ENCODE assay signal across 1 cellular context in the genomic region with DNA sequence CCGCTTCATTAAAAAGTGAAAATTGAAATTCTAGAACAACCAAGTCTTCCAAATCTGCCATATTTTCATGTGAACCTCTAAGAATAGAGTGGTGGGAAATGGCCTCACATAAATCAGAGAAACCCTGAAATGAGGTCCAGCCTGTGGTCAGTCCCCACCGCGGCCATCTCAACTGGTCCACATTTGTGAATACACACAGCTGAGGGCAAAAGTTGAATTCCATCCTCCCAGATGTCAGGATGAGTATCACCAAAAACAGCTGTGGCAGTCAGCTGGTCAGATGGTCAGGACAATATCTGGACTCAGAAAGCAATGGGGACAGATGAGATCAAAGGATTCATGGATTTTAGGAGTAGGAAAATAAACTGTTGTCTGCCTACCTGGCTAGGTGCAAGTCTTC.
TF ChIP-seq lines count a peak whose summit lies in the region.

No MANE protein-coding gene starts in this region.

TF ChIP-seq in IMR-90, 13 proteins besides CTCF, POLR2A, EP300 and RAD21 (continued from another document):
- TF ChIP-seq RFX5 (IDR thresholded peaks at IDR 0.05; ENCODE audit: low read depth, low read length) (no peak), CEBPB (IDR thresholded peaks at IDR 0.05; ENCODE audit: low read depth, low read length) (no peak), SMC3 (IDR thresholded peaks at IDR 0.05; ENCODE audit: low read depth, low read length) (no peak), CHD1 (IDR thresholded peaks at IDR 0.05; ENCODE audit: low read depth, low read length) (no peak), RCOR1 (IDR thresholded peaks at IDR 0.05; ENCODE audit: insufficient replicate concordance, low read length) (no peak), BHLHE40 (IDR thresholded peaks at IDR 0.05; ENCODE audit: low read depth, low read length) (no peak), MXI1 (IDR thresholded peaks at IDR 0.05; ENCODE audit: borderline replicate concordance, low read depth, low read length) (no peak)
- TF ChIP-seq, protein P1, sequence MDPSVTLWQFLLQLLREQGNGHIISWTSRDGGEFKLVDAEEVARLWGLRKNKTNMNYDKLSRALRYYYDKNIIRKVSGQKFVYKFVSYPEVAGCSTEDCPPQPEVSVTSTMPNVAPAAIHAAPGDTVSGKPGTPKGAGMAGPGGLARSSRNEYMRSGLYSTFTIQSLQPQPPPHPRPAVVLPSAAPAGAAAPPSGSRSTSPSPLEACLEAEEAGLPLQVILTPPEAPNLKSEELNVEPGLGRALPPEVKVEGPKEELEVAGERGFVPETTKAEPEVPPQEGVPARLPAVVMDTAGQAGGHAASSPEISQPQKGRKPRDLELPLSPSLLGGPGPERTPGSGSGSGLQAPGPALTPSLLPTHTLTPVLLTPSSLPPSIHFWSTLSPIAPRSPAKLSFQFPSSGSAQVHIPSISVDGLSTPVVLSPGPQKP (IDR thresholded peaks at IDR 0.05; ENCODE audit: borderline replicate concordance, low read depth, low read length): no peak
